34 cellular contexts compared by ENCODE assay signal in the genomic region with DNA sequence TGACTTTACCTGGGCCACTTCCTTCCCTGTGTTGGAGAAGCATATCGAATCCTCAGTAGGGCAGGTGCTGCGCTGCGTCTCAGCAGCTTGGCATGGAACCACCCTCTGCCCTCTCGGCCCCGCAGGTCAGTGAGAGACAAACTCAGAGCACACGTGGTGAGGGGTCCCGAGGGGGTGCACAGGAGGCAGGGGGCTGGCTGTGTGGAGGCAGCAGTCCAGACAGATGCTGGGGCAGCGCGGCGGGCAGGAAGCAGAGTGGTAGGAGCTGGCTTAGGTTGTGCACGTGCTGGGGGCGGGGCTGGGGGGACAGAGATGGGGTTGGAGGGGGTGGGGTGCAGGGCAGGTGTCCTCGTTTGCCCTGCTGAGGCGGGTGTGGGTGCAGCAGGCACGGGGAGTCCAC. TPM values are rescaled to one million over a fixed set of nuclear protein-coding genes. Genes with fewer than 3 reads are reported as not detected.
"Had no signal": no experiment of that assay in that cellular context is flagged by ENCODE, and none has a peak within 500 bp of the region (broad histone marks: within the 10 kb centered on the region; RNA-seq: fewer than 3 reads in every experiment).

No MANE protein-coding gene starts in this region.

- H3K9me3 ChIP-seq: ascending aorta, esophagus squamous epithelium, heart right ventricle, lower lobe of right lung, thyroid gland had no signal

- H3K27me3 ChIP-seq: ascending aorta, cardiac muscle cell, esophagus squamous epithelium, heart right ventricle, thyroid gland had no signal

- H3K27ac ChIP-seq: ascending aorta, epithelial cell of prostate, esophagus squamous epithelium, heart right ventricle, lower lobe of right lung had no signal

- H3K27ac Mint-ChIP-seq: activated CD4-positive, alpha-beta T cell treated with anti-CD3 and anti-CD28 coated beads, Interleukin-2, amount 10 ng/mL, durations not matched to agents 7 days and 5 days; activated CD8-positive, alpha-beta T cell treated with anti-CD3 and anti-CD28 coated beads for 36 hours; activated naive CD4-positive, alpha-beta T cell treated with anti-CD3 and anti-CD28 coated beads, Interleukin-2, amount 10 ng/mL, durations not matched to agents 7 days and 5 days; activated naive CD8-positive, alpha-beta T cell treated with anti-CD3 and anti-CD28 coated beads, Interleukin-2, amount 10 ng/mL, durations not matched to agents 7 days and 5 days; dendritic cell treated with granulocyte-macrophage colony-stimulating factor and Interleukin-4, amounts not matched to agents 40 ng/mL and 50 ng/mL, for 4 days; stimulated activated memory B cell treated with anti-CD40 and anti-IgM and Interleukin-4, amounts not matched to agents 10 μg/mL and 1 μg/mL and 100 μg/mL, for 72 hours had no signal

- ATAC-seq: activated CD8-positive, alpha-beta T cell treated with anti-CD3 and anti-CD28 coated beads for 36 hours; left lobe of liver; naive thymus-derived CD8-positive, alpha-beta T cell; sciatic nerve; stimulated activated memory B cell treated with anti-CD40 and anti-IgM and Interleukin-4, amounts not matched to agents 10 μg/mL and 1 μg/mL and 100 μg/mL, for 72 hours; stimulated activated naive CD8-positive, alpha-beta T cell treated with anti-CD3 and anti-CD28 coated beads, Interleukin-15, amount 100 ng/mL, for 72 hours; WTC11 had no signal

- H3K27me3 Mint-ChIP-seq: activated CD4-positive, alpha-beta T cell treated with anti-CD3 and anti-CD28 coated beads, Interleukin-2, amount 10 ng/mL, durations not matched to agents 7 days and 5 days; activated CD8-positive, alpha-beta T cell treated with anti-CD3 and anti-CD28 coated beads for 36 hours; activated naive CD8-positive, alpha-beta T cell treated with anti-CD3 and anti-CD28 coated beads, Interleukin-2, amount 10 ng/mL, durations not matched to agents 7 days and 5 days; naive thymus-derived CD8-positive, alpha-beta T cell; progenitor cell of endocrine pancreas; stimulated activated memory B cell treated with anti-CD40 and anti-IgM and Interleukin-4, amounts not matched to agents 10 μg/mL and 1 μg/mL and 100 μg/mL, for 72 hours; stimulated activated naive CD8-positive, alpha-beta T cell treated with anti-CD3 and anti-CD28 coated beads, Interleukin-15, amount 100 ng/mL, for 72 hours had no signal

- H3K4me1 ChIP-seq: esophagus squamous epithelium, heart right ventricle, lower lobe of right lung, thyroid gland had no signal

- H3K4me3 Mint-ChIP-seq: activated CD4-positive, alpha-beta T cell treated with anti-CD3 and anti-CD28 coated beads, Interleukin-2, amount 10 ng/mL, durations not matched to agents 7 days and 5 days; activated CD8-positive, alpha-beta T cell treated with anti-CD3 and anti-CD28 coated beads for 36 hours; activated naive CD4-positive, alpha-beta T cell treated with anti-CD3 and anti-CD28 coated beads, Interleukin-2, amount 10 ng/mL, durations not matched to agents 7 days and 5 days; activated naive CD8-positive, alpha-beta T cell treated with anti-CD3 and anti-CD28 coated beads, Interleukin-2, amount 10 ng/mL, durations not matched to agents 7 days and 5 days; brain; dendritic cell treated with granulocyte-macrophage colony-stimulating factor and Interleukin-4, amounts not matched to agents 40 ng/mL and 50 ng/mL, for 4 days; naive thymus-derived CD8-positive, alpha-beta T cell; neural crest cell; stimulated activated memory B cell treated with anti-CD40 and anti-IgM and Interleukin-4, amounts not matched to agents 10 μg/mL and 1 μg/mL and 100 μg/mL, for 72 hours; stimulated activated naive CD8-positive, alpha-beta T cell treated with anti-CD3 and anti-CD28 coated beads, Interleukin-15, amount 100 ng/mL, for 72 hours; WTC11 had no signal

- H3K4me3 ChIP-seq: ascending aorta, cardiac muscle cell, esophagus squamous epithelium, heart right ventricle, lower lobe of right lung, thyroid gland had no signal

- DNase-seq: activated CD4-positive, alpha-beta T cell treated with anti-CD3 and anti-CD28 coated beads for 1 hour; activated CD4-positive, alpha-beta T cell treated with anti-CD3 and anti-CD28 coated beads, Interleukin-2, amount 10 ng/mL, durations not matched to agents 7 days and 5 days; activated CD8-positive, alpha-beta T cell treated with anti-CD3 and anti-CD28 coated beads for 36 hours; activated gamma-delta T cell; activated naive CD4-positive, alpha-beta T cell treated with anti-CD3 and anti-CD28 coated beads, Interleukin-2, amount 10 ng/mL, durations not matched to agents 7 days and 5 days; activated naive CD8-positive, alpha-beta T cell treated with anti-CD3 and anti-CD28 coated beads, Interleukin-2, amount 10 ng/mL, durations not matched to agents 7 days and 5 days; esophagus squamous epithelium; foreskin melanocyte; heart right ventricle; kidney glomerular epithelial cell; lower lobe of right lung; mesenchymal stem cell; naive thymus-derived CD8-positive, alpha-beta T cell; small intestine; stimulated activated CD4-positive, alpha-beta T cell treated with anti-CD3 and anti-CD28 coated beads, Interleukin-1b, Interleukin-23, amount 100 ng/mL, for 48 hours; stimulated activated CD4-positive, alpha-beta T cell treated with anti-CD3 and anti-CD28 coated beads, Interleukin-4, amount 100 ng/mL, for 4 hours; stimulated activated CD8-positive, alpha-beta memory T cell treated with anti-CD3 and anti-CD28 coated beads, Interleukin-4, amount 100 ng/mL, for 48 hours; stimulated activated naive CD8-positive, alpha-beta T cell treated with anti-CD3 and anti-CD28 coated beads, Interleukin-15, amount 100 ng/mL, for 72 hours; substantia nigra; SW 1271; T-helper 2 cell had no signal

- H3K4me1 Mint-ChIP-seq: activated CD4-positive, alpha-beta T cell treated with anti-CD3 and anti-CD28 coated beads, Interleukin-2, amount 10 ng/mL, durations not matched to agents 7 days and 5 days; activated naive CD4-positive, alpha-beta T cell treated with anti-CD3 and anti-CD28 coated beads, Interleukin-2, amount 10 ng/mL, durations not matched to agents 7 days and 5 days; brain; stimulated activated memory B cell treated with anti-CD40 and anti-IgM and Interleukin-4, amounts not matched to agents 10 μg/mL and 1 μg/mL and 100 μg/mL, for 72 hours; stimulated activated naive CD8-positive, alpha-beta T cell treated with anti-CD3 and anti-CD28 coated beads, Interleukin-15, amount 100 ng/mL, for 72 hours had no signal

RNA-seq across cellular contexts. Expression of gene WDR86, which starts 35.1 kb away (rescaled TPM):
- total RNA-seq: osteocyte had no signal
